In genomic region chr12:47991592-47991991, GRCh38 we compare ENCODE assay signal across 29 cellular contexts. TPM values are rescaled to one million over a fixed set of nuclear protein-coding genes. Genes with fewer than 3 reads are reported as not detected.
DNase-seq lines count a peak whose midpoint lies in the region; ATAC-seq, FAIRE-seq and TF ChIP-seq lines count a peak whose summit lies in the region.
"Had no signal": no experiment of that assay in that cellular context is flagged by ENCODE, and none has a peak within 500 bp of the region (broad histone marks: within the 10 kb centered on the region; RNA-seq: fewer than 3 reads in every experiment).

No MANE protein-coding gene starts in this region.

- no peak for TF ChIP-seq EP300 in sigmoid colon (IDR thresholded peaks at IDR 0.05)

- H3K27me3 ChIP-seq in sigmoid colon (peaks cover 0 to 4% (median 0%) of the 10 kb centered on the region in 3 donors), thyroid gland (no peaks in the 10 kb centered on the region)
- H3K27me3 ChIP-seq: upper lobe of left lung had no signal

- peak; percentile 22 for DNase-seq in activated CD4-positive, CD25-positive, alpha-beta regulatory T cell treated with anti-CD3 and anti-CD28 coated beads, Interleukin-2, amount 50 U/mL, for 72 hours
- no peak for DNase-seq in activated CD4-positive, CD25-positive, alpha-beta regulatory T cell (lab: John Stamatoyannopoulos, UW)
- DNase-seq in left kidney (ENCODE audit: low read depth, low spot score) (peak; percentile 21), sigmoid colon (peak; percentile 27), urothelium cell line (ENCODE audit: low spot score) (no peak), thyroid gland (no peak)
- DNase-seq: 8988T; activated CD4-positive, alpha-beta T cell treated with anti-CD3 and anti-CD28 coated beads, Interleukin-2, amount 50 U/mL, for 1 hour; amygdala; DMS79; effector CD4-positive, alpha-beta T cell; GF-D8; hippocampal formation; Kasumi-1; mesenchymal stem cell; NCI-H146; NCI-H2107; upper lobe of left lung had no signal

- H3K9me3 ChIP-seq in sigmoid colon (no peaks in the 10 kb centered on the region), thyroid gland (no peaks in the 10 kb centered on the region)
- H3K9me3 ChIP-seq: Caco-2, prostate gland, upper lobe of left lung had no signal

- no peaks in the 10 kb centered on the region for H3K36me3 ChIP-seq in sigmoid colon
- no peaks in the 10 kb centered on the region for H3K36me3 ChIP-seq in thyroid gland
- H3K36me3 ChIP-seq: prostate gland, upper lobe of left lung had no signal

- H3K4me1 ChIP-seq in sigmoid colon (peaks cover 0 to 7% (median 3%) of the 10 kb centered on the region in 4 donors), thyroid gland (no peaks in the 10 kb centered on the region)
- H3K4me1 ChIP-seq: Caco-2, prostate gland had no signal

- WGBS in sigmoid colon, 2 donors: 80 to 82% methylated on average over 8 of the region's 8 CpGs
- 67 to 76% methylated on average over 8 of the region's 8 CpGs for WGBS in thyroid gland, 2 donors

- TF ChIP-seq POLR2A in sigmoid colon (IDR thresholded peaks at IDR 0.05) (no peak), thyroid gland (IDR thresholded peaks at IDR 0.05) (no peak)

- ATAC-seq in SK-N-SH treated with all-trans-retinoic acid at 6 μM for 48 hours (peak; percentile 31; the same call in 1 of the 3 replicates), HG02610 (IDR thresholded peaks at IDR 0.05; ENCODE audit: unreplicated experiment) (no peak)
- ATAC-seq: left lobe of liver; stimulated activated memory B cell treated with anti-CD40 and anti-IgM and Interleukin-4, amounts not matched to agents 10 μg/mL and 1 μg/mL and 100 μg/mL, for 72 hours had no signal

- no peak for TF ChIP-seq CTCF in sigmoid colon (IDR thresholded peaks at IDR 0.05)
- no peak for TF ChIP-seq CTCF in thyroid gland (IDR thresholded peaks at IDR 0.05)

- no peak overlapping the region for H3K4me3 ChIP-seq in sigmoid colon
- H3K4me3 ChIP-seq in thyroid gland (replicated peaks in 1 of 3): no peak overlapping the region
- H3K4me3 ChIP-seq: prostate gland, upper lobe of left lung had no signal

- no peak for FAIRE-seq in urothelium cell line (lab: Jason Lieb, UNC)
- FAIRE-seq: bronchial epithelial cell had no signal

- H3K27ac ChIP-seq in sigmoid colon (no peak overlapping the region), thyroid gland (no peak overlapping the region)
- H3K27ac ChIP-seq: epithelial cell of prostate, prostate gland, upper lobe of left lung had no signal

- intact Hi-C loops in sigmoid colon (cut with DNase I) (no loop called here), thyroid gland (cut with DNase I) (no loop called here)

TF ChIP-seq in SK-N-SH treated with all-trans-retinoic acid at 6 μM for 48 hours, 23 proteins besides CTCF, POLR2A, EP300 and RAD21:
- TF ChIP-seq ZFP3 (CRISPR knock-in tag; IDR thresholded peaks at IDR 0.05) (no peak), PPARA (CRISPR knock-in tag; IDR thresholded peaks at IDR 0.05; ENCODE audit: borderline replicate concordance) (no peak), ZNF70 (CRISPR knock-in tag; IDR thresholded peaks at IDR 0.05) (no peak), ARNTL (CRISPR knock-in tag; IDR thresholded peaks at IDR 0.05; ENCODE audit: borderline replicate concordance, low read depth) (no peak)
- TF ChIP-seq, protein P1, sequence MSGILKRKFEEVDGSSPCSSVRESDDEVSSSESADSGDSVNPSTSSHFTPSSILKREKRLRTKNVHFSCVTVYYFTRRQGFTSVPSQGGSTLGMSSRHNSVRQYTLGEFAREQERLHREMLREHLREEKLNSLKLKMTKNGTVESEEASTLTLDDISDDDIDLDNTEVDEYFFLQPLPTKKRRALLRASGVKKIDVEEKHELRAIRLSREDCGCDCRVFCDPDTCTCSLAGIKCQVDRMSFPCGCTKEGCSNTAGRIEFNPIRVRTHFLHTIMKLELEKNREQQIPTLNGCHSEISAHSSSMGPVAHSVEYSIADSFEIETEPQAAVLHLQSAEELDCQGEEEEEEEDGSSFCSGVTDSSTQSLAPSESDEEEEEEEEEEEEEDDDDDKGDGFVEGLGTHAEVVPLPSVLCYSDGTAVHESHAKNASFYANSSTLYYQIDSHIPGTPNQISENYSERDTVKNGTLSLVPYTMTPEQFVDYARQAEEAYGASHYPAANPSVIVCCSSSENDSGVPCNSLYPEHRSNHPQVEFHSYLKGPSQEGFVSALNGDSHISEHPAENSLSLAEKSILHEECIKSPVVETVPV (CRISPR knock-in tag; IDR thresholded peaks at IDR 0.05): no peak
- TF ChIP-seq, protein P2, sequence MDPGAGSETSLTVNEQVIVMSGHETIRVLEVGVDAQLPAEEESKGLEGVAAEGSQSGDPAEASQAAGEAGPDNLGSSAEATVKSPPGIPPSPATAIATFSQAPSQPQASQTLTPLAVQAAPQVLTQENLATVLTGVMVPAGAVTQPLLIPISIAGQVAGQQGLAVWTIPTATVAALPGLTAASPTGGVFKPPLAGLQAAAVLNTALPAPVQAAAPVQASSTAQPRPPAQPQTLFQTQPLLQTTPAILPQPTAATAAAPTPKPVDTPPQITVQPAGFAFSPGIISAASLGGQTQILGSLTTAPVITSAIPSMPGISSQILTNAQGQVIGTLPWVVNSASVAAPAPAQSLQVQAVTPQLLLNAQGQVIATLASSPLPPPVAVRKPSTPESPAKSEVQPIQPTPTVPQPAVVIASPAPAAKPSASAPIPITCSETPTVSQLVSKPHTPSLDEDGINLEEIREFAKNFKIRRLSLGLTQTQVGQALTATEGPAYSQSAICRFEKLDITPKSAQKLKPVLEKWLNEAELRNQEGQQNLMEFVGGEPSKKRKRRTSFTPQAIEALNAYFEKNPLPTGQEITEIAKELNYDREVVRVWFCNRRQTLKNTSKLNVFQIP (CRISPR knock-in tag; IDR thresholded peaks at IDR 0.05; ENCODE audit: borderline replicate concordance, low read depth): no peak
TF ChIP-seq in SK-N-SH treated with all-trans-retinoic acid at 6 μM for 48 hours: peak in this region for 0.

RNA-seq across cellular contexts. Expression of gene COL2A1, which starts 12.7 kb away (rescaled TPM):
- total RNA-seq in sigmoid colon (not detected), thyroid gland (not detected)
- under 1 TPM in 2 of 3 donors, not detected in 1; 0.17 to 0.60 TPM for polyA plus RNA-seq in sigmoid colon
- total RNA-seq: RPMI7951, subcutaneous adipose tissue had no signal
- polyA plus RNA-seq: CD14-positive monocyte had no signal

RNA-seq across cellular contexts. Expression of gene TMEM106C, which starts 28.2 kb away (rescaled TPM):
- total RNA-seq in sigmoid colon (100 to 1,000 TPM in 2 of 4 donors, 10 to 100 TPM in 2; 46.2 to 122 (median 92.2) TPM), thyroid gland (100 to 1,000 TPM in 1 of 4 donors, 10 to 100 TPM in 3; 52.9 to 112 (median 79.1) TPM)
- polyA plus RNA-seq in sigmoid colon: 100 to 1,000 TPM; 145 to 199 (median 169) TPM

Comparison
In these comparisons a context has a peak if more than half of its experiments do, and no peak if none do; other contexts are left out.
1. DNase-seq: peak in activated CD4-positive, CD25-positive, alpha-beta regulatory T cell treated with anti-CD3 and anti-CD28 coated beads, Interleukin-2, amount 50 U/mL, for 72 hours (single experiment), left kidney (single experiment) and sigmoid colon (single experiment); none in activated CD4-positive, CD25-positive, alpha-beta regulatory T cell (0 of 4), urothelium cell line (single experiment) and thyroid gland (0 of 2).